Comparison of ENCODE assay signal across 10 cellular contexts in genomic region chr5:115961413-115962238, GRCh38. TPM values are rescaled to one million over a fixed set of nuclear protein-coding genes. Genes with fewer than 3 reads are reported as not detected.
A peak's percentile ranks its signal among the peaks of the same experiment; 100 is the strongest.
DNase-seq lines count a peak whose midpoint lies in the region; ATAC-seq and TF ChIP-seq lines count a peak whose summit lies in the region.
"Had no signal": no experiment of that assay in that cellular context is flagged by ENCODE, and none has a peak within 500 bp of the region (broad histone marks: within the 10 kb centered on the region; RNA-seq: fewer than 3 reads in every experiment).

No MANE protein-coding gene starts in this region.

- in situ Hi-C loops in GM13977 (cut with MboI; ENCODE audit: low pct_unique_long_range_greater_than_20kb, low sequenced_read_pairs, unreplicated experiment) = no loop called here
- in situ Hi-C loops in gastrocnemius medialis (cut with MboI; ENCODE audit: low sequenced_read_pairs in 4 of 4) = no loop called here

- H3K36me3 Mint-ChIP-seq in activated T-cell treated with anti-CD3 and anti-CD28 coated beads, Interleukin-2, amount 50 U/mL, for 72 hours (ENCODE audit: insufficient read depth in 2 of 2) = no peaks in the 10 kb centered on the region

- TF ChIP-seq POLR2A in gastrocnemius medialis (IDR thresholded peaks at IDR 0.05) = no peak

- peaks cover 14% of the 10 kb centered on the region for H3K4me1 Mint-ChIP-seq in activated T-cell treated with anti-CD3 and anti-CD28 coated beads, Interleukin-2, amount 50 U/mL, for 72 hours (ENCODE audit: low read depth)

- no peaks in the 10 kb centered on the region for H3K36me3 ChIP-seq in gastrocnemius medialis
- H3K36me3 ChIP-seq: lower lobe of right lung had no signal

- peaks cover 55% of the 10 kb centered on the region for H3K27me3 Mint-ChIP-seq in activated T-cell treated with anti-CD3 and anti-CD28 coated beads, Interleukin-2, amount 50 U/mL, for 72 hours (ENCODE audit: low read depth)

- intact Hi-C loops in left cardiac atrium (cut with DNase I) (no loop called here), gastrocnemius medialis (cut with DNase I; ENCODE audit: low total_unique reads) (no loop called here)

- H3K27ac Mint-ChIP-seq in activated T-cell treated with anti-CD3 and anti-CD28 coated beads, Interleukin-2, amount 50 U/mL, for 72 hours = no peak overlapping the region

- peak overlapping the region; percentile 61 to 63 for H3K4me3 Mint-ChIP-seq in activated T-cell treated with anti-CD3 and anti-CD28 coated beads, Interleukin-2, amount 50 U/mL, for 72 hours

- ATAC-seq in activated T-cell treated with anti-CD3 and anti-CD28 coated beads, Interleukin-2, amount 50 U/mL, for 72 hours (replicated peaks in 1 of 2) = no peak
- ATAC-seq in left cardiac atrium (peak in 1 of 2 donors; percentile 36), gastrocnemius medialis (peak in 1 of 2 donors; percentile 21), GM21390 (IDR thresholded peaks at IDR 0.05; ENCODE audit: unreplicated experiment) (no peak), GM21723 (IDR thresholded peaks at IDR 0.05; ENCODE audit: unreplicated experiment) (no peak)

- no peak for TF ChIP-seq CTCF in GM13977 (IDR thresholded peaks at IDR 0.05; ENCODE audit: extremely low read depth, insufficient read depth, missing control alignments)
- TF ChIP-seq CTCF in gastrocnemius medialis (IDR thresholded peaks at IDR 0.05 in 4 of 5, conservative IDR thresholded peaks at IDR 0.05 in 1 of 5) = no peak
- no peak for TF ChIP-seq CTCF in GM10266 (IDR thresholded peaks at IDR 0.05; ENCODE audit: control insufficient read depth, insufficient read depth, low read depth, missing control alignments)

- H3K4me3 ChIP-seq in gastrocnemius medialis = peak overlapping the region in 3 of 4 donors; percentile 32 to 49 (median 42)

- DNase-seq in GM13977 (ENCODE audit: low spot score) (peak; percentile 33), left cardiac atrium (peak; percentile 33), gastrocnemius medialis (peak in 1 of 2 donors; percentile 17), DMS79 treated with DMSO at 0.1 percent for 48 hours (lab: John Stamatoyannopoulos, UW) (no peak), GM10266 (ENCODE audit: extremely low spot score) (no peak)
- DNase-seq in activated T-cell treated with anti-CD3 and anti-CD28 coated beads, Interleukin-2, amount 50 U/mL, for 72 hours = no peak
- DNase-seq: activated CD4-positive, alpha-beta T cell treated with anti-CD3 and anti-CD28 coated beads, Interleukin-2, amount 50 U/mL, for 1 hour had no signal

- H3K27ac ChIP-seq in gastrocnemius medialis = peak overlapping the region in 1 of 4 donors; percentile 48
- H3K27ac ChIP-seq: lower lobe of right lung had no signal

- no peaks in the 10 kb centered on the region for H3K9me3 ChIP-seq in gastrocnemius medialis
- H3K9me3 ChIP-seq: lower lobe of right lung had no signal

- no peaks in the 10 kb centered on the region for H3K4me1 ChIP-seq in gastrocnemius medialis

- H3K9me3 Mint-ChIP-seq in activated T-cell treated with anti-CD3 and anti-CD28 coated beads, Interleukin-2, amount 50 U/mL, for 72 hours = no peaks in the 10 kb centered on the region

- H3K27me3 ChIP-seq in gastrocnemius medialis = peaks cover 37 to 57% (median 43%) of the 10 kb centered on the region in 3 donors

RNA-seq across cellular contexts. Expression of gene LVRN, which starts 0.6 kb away (rescaled TPM):
- under 1 TPM in 1 of 2 donors, not detected in 1; 0.07 TPM for total RNA-seq in activated T-cell treated with anti-CD3 and anti-CD28 coated beads, Interleukin-2, amount 50 U/mL, for 72 hours
- 1 to 10 TPM in 1 of 2 donors, under 1 TPM in 1; 0.65 to 3.9 TPM for total RNA-seq in left cardiac atrium
- 1 to 10 TPM in 1 of 4 donors, under 1 TPM in 3; 0.63 to 2.2 (median 0.78) TPM for total RNA-seq in gastrocnemius medialis

Comparison
In these comparisons a context has a peak if more than half of its experiments do, and no peak if none do; other contexts are left out.
1. DNase-seq: peak in GM13977 (single experiment) and left cardiac atrium (single experiment); none in activated T-cell treated with anti-CD3 and anti-CD28 coated beads, Interleukin-2, amount 50 U/mL, for 72 hours (0 of 2), DMS79 treated with DMSO at 0.1 percent for 48 hours (single experiment) and GM10266 (single experiment).